Comparison of ENCODE assay signal across 17 cellular contexts in the genomic region with DNA sequence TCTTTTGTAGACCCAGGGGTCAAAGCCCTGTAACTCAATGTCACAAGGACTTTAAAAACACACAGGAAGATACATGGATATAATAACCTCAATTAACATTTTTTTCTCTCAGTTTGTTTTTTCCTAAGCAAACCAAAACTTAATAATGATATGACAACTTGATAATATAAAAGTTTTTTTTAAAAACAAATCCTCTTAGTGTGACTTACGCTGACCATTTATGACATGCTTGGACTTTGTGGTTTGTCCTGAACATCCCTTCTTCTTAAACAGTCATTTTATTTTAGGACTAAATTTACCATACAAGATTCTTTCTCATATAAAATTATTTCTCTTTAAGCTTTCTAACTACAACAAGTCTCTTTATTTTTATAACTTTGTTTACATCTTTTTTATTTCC. TPM values are rescaled to one million over a fixed set of nuclear protein-coding genes. Genes with fewer than 3 reads are reported as not detected.
DNase-seq lines count a peak whose midpoint lies in the region; ATAC-seq and TF ChIP-seq lines count a peak whose summit lies in the region.
"Had no signal": no experiment of that assay in that cellular context is flagged by ENCODE, and none has a peak within 500 bp of the region (broad histone marks: within the 10 kb centered on the region; RNA-seq: fewer than 3 reads in every experiment).

No MANE protein-coding gene starts in this region.

- H3K79me2 ChIP-seq in neural progenitor cell (ENCODE audit: low read depth), result no peaks in the 10 kb centered on the region

- no peak overlapping the region for H3K9ac ChIP-seq in neural progenitor cell

- H3K4me2 ChIP-seq in neural progenitor cell, result no peak overlapping the region

- no peak overlapping the region for H3K4me3 Mint-ChIP-seq in neural progenitor cell
- H3K4me3 Mint-ChIP-seq: immature natural killer cell had no signal

- H2AFZ ChIP-seq in neural progenitor cell (replicated peaks), result no peak overlapping the region

- DNase-seq in NCI-H748 (lab: John Stamatoyannopoulos, UW; ENCODE audit: unreplicated experiment) (peak; percentile 26), NCI-H748 treated with DMSO at 0.1 percent for 48 hours (lab: John Stamatoyannopoulos, UW) (no peak), NCI-H69 (lab: John Stamatoyannopoulos, UW) (peak; percentile 31), epithelial cell of esophagus (ENCODE audit: low read depth) (peak; percentile 17), neural progenitor cell (ENCODE audit: low spot score) (peak; percentile 70), NCI-H1092 treated with DMSO at 0.1 percent for 48 hours (lab: John Stamatoyannopoulos, UW) (no peak), NCI-H1436 (lab: John Stamatoyannopoulos, UW) (no peak), upper lobe of right lung (no peak)
- DNase-seq: activated gamma-delta T cell treated with Interleukin-2 at 50 U/mL for 16 hours; Calu3; immature natural killer cell; NCI-H526; stimulated activated CD4-positive, alpha-beta T cell treated with anti-CD3 and anti-CD28 coated beads, Interleukin-2, amount 100 ng/mL, for 24 hours had no signal

- ATAC-seq in upper lobe of right lung, result no peak

- no peaks in the 10 kb centered on the region for H3K36me3 Mint-ChIP-seq in neural progenitor cell
- H3K36me3 Mint-ChIP-seq: immature natural killer cell had no signal

- H3K4me3 ChIP-seq in epithelial cell of esophagus (ENCODE audit: low read length) (no peak overlapping the region), neural progenitor cell (no peak overlapping the region), upper lobe of right lung (no peak overlapping the region)

- H3K4me1 ChIP-seq in neural progenitor cell (no peaks in the 10 kb centered on the region), upper lobe of right lung (no peaks in the 10 kb centered on the region)

- H3K27ac ChIP-seq in neural progenitor cell (no peak overlapping the region), upper lobe of right lung (no peak overlapping the region)
- H3K27ac ChIP-seq: epithelial cell of prostate, HL-60 had no signal

- H3K27me3 Mint-ChIP-seq in neural progenitor cell (ENCODE audit: insufficient read depth, low read depth), result peaks cover 5% of the 10 kb centered on the region
- H3K27me3 Mint-ChIP-seq: progenitor cell of endocrine pancreas had no signal

- no peaks in the 10 kb centered on the region for H3K36me3 ChIP-seq in neural progenitor cell
- H3K36me3 ChIP-seq in upper lobe of right lung, result no peaks in the 10 kb centered on the region

- H3K9me3 Mint-ChIP-seq in neural progenitor cell, result peaks cover 38% of the 10 kb centered on the region

- no peak overlapping the region for H3K27ac Mint-ChIP-seq in neural progenitor cell
- H3K27ac Mint-ChIP-seq: immature natural killer cell, progenitor cell of endocrine pancreas had no signal

- H3K9me3 ChIP-seq in neural progenitor cell (ENCODE audit: low read depth) (peaks cover 27% of the 10 kb centered on the region), upper lobe of right lung (no peaks in the 10 kb centered on the region)

- H3F3A ChIP-seq in neural progenitor cell (ENCODE audit: low read depth), result no peaks in the 10 kb centered on the region

- H3K4me1 Mint-ChIP-seq in neural progenitor cell, result no peaks in the 10 kb centered on the region
- H3K4me1 Mint-ChIP-seq: immature natural killer cell had no signal

- TF ChIP-seq CTCF in epithelial cell of esophagus (IDR thresholded peaks at IDR 0.05; ENCODE audit: insufficient read depth, low read depth, low read length, missing control alignments) (no peak), neural progenitor cell (IDR thresholded peaks at IDR 0.05) (no peak), upper lobe of right lung (IDR thresholded peaks at IDR 0.05) (no peak)

- H3K27me3 ChIP-seq in neural progenitor cell (no peaks in the 10 kb centered on the region), upper lobe of right lung (no peaks in the 10 kb centered on the region)

- no peaks in the 10 kb centered on the region for H4K20me1 ChIP-seq in neural progenitor cell (ENCODE audit: low read depth)

- intact Hi-C loops in upper lobe of right lung (cut with DNase I), result no loop called here

RNA-seq across cellular contexts. Expression of gene FAM3D, which starts 25.4 kb away (rescaled TPM):
- total RNA-seq in neural progenitor cell (ENCODE audit: low replicate concordance), result 0.11 and 0.15 TPM in 2 replicates
- 4.0 TPM for total RNA-seq in upper lobe of right lung
- total RNA-seq: cardiac septum, progenitor cell of endocrine pancreas had no signal

Comparison
In these comparisons a context has a peak if more than half of its experiments do, and no peak if none do; other contexts are left out.
1. DNase-seq: peak in NCI-H748 (single experiment), NCI-H69 (single experiment), epithelial cell of esophagus (single experiment) and neural progenitor cell (single experiment); none in NCI-H748 treated with DMSO at 0.1 percent for 48 hours (single experiment), NCI-H1092 treated with DMSO at 0.1 percent for 48 hours (single experiment), NCI-H1436 (single experiment) and upper lobe of right lung (single experiment).